In genomic region chr17:78144146-78144719, GRCh38 we compare ENCODE assay signal across 9 cellular contexts. TPM values are rescaled to one million over a fixed set of nuclear protein-coding genes. Genes with fewer than 3 reads are reported as not detected.
A peak's percentile ranks its signal among the peaks of the same experiment; 100 is the strongest.
DNase-seq lines count a peak whose midpoint lies in the region; ATAC-seq and TF ChIP-seq lines count a peak whose summit lies in the region.
"Had no signal": no experiment of that assay in that cellular context is flagged by ENCODE, and none has a peak within 500 bp of the region (broad histone marks: within the 10 kb centered on the region; RNA-seq: fewer than 3 reads in every experiment).

No MANE protein-coding gene starts in this region.

- no peak overlapping the region for H3K4me3 ChIP-seq in Peyer's patch
- no peak overlapping the region for H3K4me3 ChIP-seq in esophagus squamous epithelium

- ATAC-seq in HG03159 (IDR thresholded peaks at IDR 0.05; ENCODE audit: unreplicated experiment) = no peak

- H3K27me3 ChIP-seq in Peyer's patch (no peaks in the 10 kb centered on the region), esophagus squamous epithelium (no peaks in the 10 kb centered on the region)

- intact Hi-C loops in esophagus squamous epithelium (cut with DNase I) = no loop called here

- H3K9me3 ChIP-seq in Peyer's patch = no peaks in the 10 kb centered on the region
- no peaks in the 10 kb centered on the region for H3K9me3 ChIP-seq in esophagus squamous epithelium

- WGBS in esophagus squamous epithelium, 2 donors = 63 to 69% methylated on average over 7 to 9 of the region's 11 CpGs

- peaks cover 12 to 52% (median 35%) of the 10 kb centered on the region in 4 donors for H3K4me1 ChIP-seq in Peyer's patch
- peaks cover 42 to 88% (median 53%) of the 10 kb centered on the region in 3 donors for H3K4me1 ChIP-seq in esophagus squamous epithelium

- TF ChIP-seq CTCF in Peyer's patch (IDR thresholded peaks at IDR 0.05) (no peak), esophagus squamous epithelium (IDR thresholded peaks at IDR 0.05) (no peak)

- peak; percentile 1 for DNase-seq in DMS79 treated with DMSO at 0.1 percent for 48 hours (lab: John Stamatoyannopoulos, UW)
- no peak for DNase-seq in DMS79 (lab: John Stamatoyannopoulos, UW)
- peak; percentile 42 to 86 (median 78) for DNase-seq in Peyer's patch
- no peak for DNase-seq in esophagus squamous epithelium (lab: John Stamatoyannopoulos, UW)
- peak in 46 of 56 donors; percentile 9 to 83 (median 50) for DNase-seq in nucleus accumbens (lab: John Stamatoyannopoulos, UW)
- DNase-seq in activated effector memory CD4-positive, alpha-beta T cell treated with Interleukin-2 at 50 U/mL for 16 hours = no peak
- no peak for DNase-seq in COLO829 (ENCODE audit: low spot score)

- TF ChIP-seq POLR2A in Peyer's patch (IDR thresholded peaks at IDR 0.05) (no peak), esophagus squamous epithelium (IDR thresholded peaks at IDR 0.05) (no peak)

- H3K27ac ChIP-seq in Peyer's patch (peak overlapping the region; percentile 34 to 80 (median 52)), esophagus squamous epithelium (peak overlapping the region; percentile 4 to 80 (median 70))

- H3K36me3 ChIP-seq in Peyer's patch (no peaks in the 10 kb centered on the region), esophagus squamous epithelium (no peaks in the 10 kb centered on the region)

RNA-seq across cellular contexts. Expression of gene C17orf99, which starts 2.0 kb away (rescaled TPM):
- total RNA-seq in Peyer's patch (1 to 10 TPM in 1 of 4 donors, not detected in 3; 1.6 TPM), esophagus squamous epithelium (under 1 TPM in 2 of 4 donors, not detected in 2; 0.19 to 0.21 TPM)
- total RNA-seq: activated CD8-positive, alpha-beta memory T cell treated with anti-CD3 and anti-CD28 coated beads for 36 hours had no signal

RNA-seq across cellular contexts. Expression of gene TMC8, which starts 13.7 kb away (rescaled TPM):
- total RNA-seq in Peyer's patch (10 to 100 TPM in 3 of 4 donors, 1 to 10 TPM in 1; 10.0 to 66.8 (median 22.5) TPM), esophagus squamous epithelium (1 to 10 TPM in 3 of 4 donors, under 1 TPM in 1; 1.00 to 5.7 (median 1.5) TPM)

RNA-seq across cellular contexts. Expression of gene TMC6, which starts 15.7 kb away (rescaled TPM):
- total RNA-seq in Peyer's patch = 100 to 1,000 TPM in 1 of 4 donors, 10 to 100 TPM in 3; 54.5 to 107 (median 94.9) TPM
- total RNA-seq in esophagus squamous epithelium = 10 to 100 TPM; 13.3 to 39.6 (median 32.2) TPM

RNA-seq across cellular contexts. Expression of gene SYNGR2, which starts 24.1 kb away (rescaled TPM):
- 10 to 100 TPM; 51.2 to 87.2 (median 77.3) TPM for total RNA-seq in Peyer's patch
- total RNA-seq in esophagus squamous epithelium = 10 to 100 TPM; 41.2 to 93.9 (median 75.7) TPM

RNA-seq across cellular contexts. Expression of gene TK1, which starts 42.6 kb away (rescaled TPM):
- total RNA-seq in Peyer's patch (10 to 100 TPM in 2 of 4 donors, 1 to 10 TPM in 2; 6.2 to 46.2 (median 10.1) TPM), esophagus squamous epithelium (10 to 100 TPM; 11.3 to 57.7 (median 34.3) TPM)

Comparison
In these comparisons a context has a peak if more than half of its experiments do, and no peak if none do; other contexts are left out.
1. DNase-seq: peak in DMS79 treated with DMSO at 0.1 percent for 48 hours (single experiment), Peyer's patch (3 of 3) and nucleus accumbens (46 of 56); none in DMS79 (single experiment), esophagus squamous epithelium (single experiment), activated effector memory CD4-positive, alpha-beta T cell treated with Interleukin-2 at 50 U/mL for 16 hours (single experiment) and COLO829 (single experiment).